8 cellular contexts compared by ENCODE assay signal in genomic region chr9:34665381-34666250, GRCh38. TPM values are rescaled to one million over a fixed set of nuclear protein-coding genes. Genes with fewer than 3 reads are reported as not detected.
DNase-seq lines count a peak whose midpoint lies in the region; ATAC-seq, FAIRE-seq and TF ChIP-seq lines count a peak whose summit lies in the region.

No MANE protein-coding gene starts in this region.

- peak overlapping the region; percentile 49 to 88 (median 72) for H3K4me3 ChIP-seq in esophagus squamous epithelium

- peak overlapping the region; percentile 88 for H3K4me3 Mint-ChIP-seq in activated T-helper 1 cell treated with anti-CD3 and anti-CD28 coated beads, Interleukin-12 subunit alpha, Interleukin-12 subunit beta, Interleukin-2, Interleukin-4 antibody, amounts not matched to agents 30 ng/mL and 10 ng/mL and 1 ng/mL, durations not matched to agents 14 hours and 24 hours and 36 hours

- peaks cover 9 to 58% (median 20%) of the 10 kb centered on the region in 3 donors for H3K4me1 ChIP-seq in esophagus squamous epithelium

- H3K27ac ChIP-seq in KOPT-K1 (ENCODE audit: low read depth, low read length, poor library complexity, severe bottlenecking) (peak overlapping the region; percentile 70), esophagus squamous epithelium (peak overlapping the region; percentile 94 to 99 (median 98))

- in situ Hi-C loops in Caki2 (cut with HindIII; ENCODE audit: low pct_unique_long_range_greater_than_20kb, low sequenced_read_pairs): no loop called here

- peak; percentile 80 for DNase-seq in Caki2 (ENCODE audit: low read depth)
- DNase-seq in RCC 7860 (ENCODE audit: low spot score): peak; percentile 75
- peak; percentile 86 for DNase-seq in activated T-helper 1 cell treated with anti-CD3 and anti-CD28 coated beads, Interleukin-12 subunit alpha, Interleukin-12 subunit beta, Interleukin-2, Interleukin-4 antibody, amounts not matched to agents 30 ng/mL and 10 ng/mL and 1 ng/mL, durations not matched to agents 14 hours and 24 hours and 36 hours (ENCODE audit: low spot score)
- DNase-seq in esophagus squamous epithelium (lab: John Stamatoyannopoulos, UW): peak; percentile 79
- peak; percentile 97 for DNase-seq in myocyte (ENCODE audit: low read depth)
- DNase-seq in stimulated activated CD8-positive, alpha-beta memory T cell treated with anti-CD3 and anti-CD28 coated beads, Interleukin-7, amount 100 ng/mL, for 1 hour (ENCODE audit: low read depth in 2 of 2): peak; percentile 68 to 79

- TF ChIP-seq POLR2A in esophagus squamous epithelium (IDR thresholded peaks at IDR 0.05): peak in 2 of 4 donors; percentile 76 to 85

- H3K9me3 ChIP-seq in KOPT-K1 (ENCODE audit: insufficient read depth, low read length, poor library complexity, severe bottlenecking) (peaks cover 16% of the 10 kb centered on the region), esophagus squamous epithelium (no peaks in the 10 kb centered on the region)

- no peaks in the 10 kb centered on the region for H3K27me3 ChIP-seq in esophagus squamous epithelium

- peak overlapping the region; percentile 84 for H3K27ac Mint-ChIP-seq in activated T-helper 1 cell treated with anti-CD3 and anti-CD28 coated beads, Interleukin-12 subunit alpha, Interleukin-12 subunit beta, Interleukin-2, Interleukin-4 antibody, amounts not matched to agents 30 ng/mL and 10 ng/mL and 1 ng/mL, durations not matched to agents 14 hours and 24 hours and 36 hours

- intact Hi-C loops in activated T-helper 1 cell treated with anti-CD3 and anti-CD28 coated beads, Interleukin-12 subunit alpha, Interleukin-12 subunit beta, Interleukin-2, Interleukin-4 antibody, amounts not matched to agents 30 ng/mL and 10 ng/mL and 1 ng/mL, durations not matched to agents 14 hours and 24 hours and 36 hours (cut with micrococcal nuclease): loop anchor here (1.0 to 10.0 kb wide), 10 partner anchors 19 to 487 kb away; partner anchors contain the start of genes DCTN3, DNAI1, DNAJB5 and FAM219A
- intact Hi-C loops in esophagus squamous epithelium (cut with DNase I): no loop called here

- H3K4me1 Mint-ChIP-seq in activated T-helper 1 cell treated with anti-CD3 and anti-CD28 coated beads, Interleukin-12 subunit alpha, Interleukin-12 subunit beta, Interleukin-2, Interleukin-4 antibody, amounts not matched to agents 30 ng/mL and 10 ng/mL and 1 ng/mL, durations not matched to agents 14 hours and 24 hours and 36 hours (ENCODE audit: low read depth): peaks cover 31% of the 10 kb centered on the region

- 7 to 12% methylated on average over 6 of the region's 55 CpGs for whole genome bisulfite sequencing in esophagus squamous epithelium, 2 donors

- H3K36me3 Mint-ChIP-seq in activated T-helper 1 cell treated with anti-CD3 and anti-CD28 coated beads, Interleukin-12 subunit alpha, Interleukin-12 subunit beta, Interleukin-2, Interleukin-4 antibody, amounts not matched to agents 30 ng/mL and 10 ng/mL and 1 ng/mL, durations not matched to agents 14 hours and 24 hours and 36 hours (ENCODE audit: low read depth): peaks cover 22% of the 10 kb centered on the region

- FAIRE-seq in RCC 7860 (lab: Jason Lieb, UNC): no peak

- peaks cover 5% of the 10 kb centered on the region for H3K9me3 Mint-ChIP-seq in activated T-helper 1 cell treated with anti-CD3 and anti-CD28 coated beads, Interleukin-12 subunit alpha, Interleukin-12 subunit beta, Interleukin-2, Interleukin-4 antibody, amounts not matched to agents 30 ng/mL and 10 ng/mL and 1 ng/mL, durations not matched to agents 14 hours and 24 hours and 36 hours

- H3K36me3 ChIP-seq in KOPT-K1 (ENCODE audit: insufficient read depth, low read length) (no peaks in the 10 kb centered on the region), esophagus squamous epithelium (peaks cover 0 to 20% (median 0%) of the 10 kb centered on the region in 3 donors)

- H3K27me3 Mint-ChIP-seq in activated T-helper 1 cell treated with anti-CD3 and anti-CD28 coated beads, Interleukin-12 subunit alpha, Interleukin-12 subunit beta, Interleukin-2, Interleukin-4 antibody, amounts not matched to agents 30 ng/mL and 10 ng/mL and 1 ng/mL, durations not matched to agents 14 hours and 24 hours and 36 hours (ENCODE audit: insufficient read depth): no peaks in the 10 kb centered on the region

- peak; percentile 72 for ATAC-seq in GM21723 (IDR thresholded peaks at IDR 0.05; ENCODE audit: unreplicated experiment)

- TF ChIP-seq CTCF in esophagus squamous epithelium (IDR thresholded peaks at IDR 0.05): no peak

RNA-seq across cellular contexts. Expression of gene CCL27, which starts 3.2 kb away (rescaled TPM):
- 1.3 TPM in 1 of 2 replicates, not detected in the other for total RNA-seq in Caki2 (2014; rRNA removed; shearing (Covaris generic); ENCODE audit: low replicate concordance)
- total RNA-seq in activated T-helper 1 cell treated with anti-CD3 and anti-CD28 coated beads, Interleukin-12 subunit alpha, Interleukin-12 subunit beta, Interleukin-2, Interleukin-4 antibody, amounts not matched to agents 30 ng/mL and 10 ng/mL and 1 ng/mL, durations not matched to agents 14 hours and 24 hours and 36 hours: 0.62 TPM in 1 of 2 replicates, not detected in the other
- not detected for total RNA-seq in esophagus squamous epithelium
- not detected in 2 replicates for total RNA-seq in myocyte
- polyA plus RNA-seq in myocyte (2012): 0.38 TPM

RNA-seq across cellular contexts. Expression of gene IL11RA, which starts 13.6 kb away (rescaled TPM):
- total RNA-seq in Caki2 (2014; rRNA removed; shearing (Covaris generic); ENCODE audit: low replicate concordance): 0.32 and 1.6 TPM in 2 replicates
- total RNA-seq in activated T-helper 1 cell treated with anti-CD3 and anti-CD28 coated beads, Interleukin-12 subunit alpha, Interleukin-12 subunit beta, Interleukin-2, Interleukin-4 antibody, amounts not matched to agents 30 ng/mL and 10 ng/mL and 1 ng/mL, durations not matched to agents 14 hours and 24 hours and 36 hours: 29.9 and 30.3 TPM in 2 replicates
- total RNA-seq in esophagus squamous epithelium: 10 to 100 TPM in 2 of 4 donors, 1 to 10 TPM in 2; 2.5 to 18.7 (median 9.3) TPM
- 11.8 and 16.0 TPM in 2 replicates for total RNA-seq in myocyte
- 15.5 TPM for polyA plus RNA-seq in myocyte (2012)

RNA-seq across cellular contexts. Expression of gene GALT, which starts 19.1 kb away (rescaled TPM):
- total RNA-seq in Caki2 (2014; rRNA removed; shearing (Covaris generic); ENCODE audit: low replicate concordance): 12.2 and 13.8 TPM in 2 replicates
- 72.0 and 73.7 TPM in 2 replicates for total RNA-seq in activated T-helper 1 cell treated with anti-CD3 and anti-CD28 coated beads, Interleukin-12 subunit alpha, Interleukin-12 subunit beta, Interleukin-2, Interleukin-4 antibody, amounts not matched to agents 30 ng/mL and 10 ng/mL and 1 ng/mL, durations not matched to agents 14 hours and 24 hours and 36 hours
- total RNA-seq in esophagus squamous epithelium (10 to 100 TPM; 10.3 to 28.4 (median 14.1) TPM), myocyte (22.9 and 24.0 TPM in 2 replicates)
- polyA plus RNA-seq in myocyte (2012): 32.7 TPM

RNA-seq across cellular contexts. Expression of gene CCL19, which starts 25.5 kb away (rescaled TPM):
- not detected in 2 replicates for total RNA-seq in Caki2 (2014; rRNA removed; shearing (Covaris generic); ENCODE audit: low replicate concordance)
- not detected in 2 replicates for total RNA-seq in activated T-helper 1 cell treated with anti-CD3 and anti-CD28 coated beads, Interleukin-12 subunit alpha, Interleukin-12 subunit beta, Interleukin-2, Interleukin-4 antibody, amounts not matched to agents 30 ng/mL and 10 ng/mL and 1 ng/mL, durations not matched to agents 14 hours and 24 hours and 36 hours
- total RNA-seq in esophagus squamous epithelium (1 to 10 TPM in 2 of 4 donors, under 1 TPM in 1, not detected in 1; 0.57 to 1.7 (median 1.2) TPM), myocyte (not detected in 2 replicates)
- polyA plus RNA-seq in myocyte (2012): not detected

RNA-seq across cellular contexts. Expression of gene SIGMAR1, which starts 28.0 kb away (rescaled TPM):
- total RNA-seq in Caki2 (2014; rRNA removed; shearing (Covaris generic); ENCODE audit: low replicate concordance): 93.9 and 129 TPM in 2 replicates
- 128 and 130 TPM in 2 replicates for total RNA-seq in activated T-helper 1 cell treated with anti-CD3 and anti-CD28 coated beads, Interleukin-12 subunit alpha, Interleukin-12 subunit beta, Interleukin-2, Interleukin-4 antibody, amounts not matched to agents 30 ng/mL and 10 ng/mL and 1 ng/mL, durations not matched to agents 14 hours and 24 hours and 36 hours
- total RNA-seq in esophagus squamous epithelium (100 to 1,000 TPM in 1 of 4 donors, 10 to 100 TPM in 3; 77.4 to 112 (median 88.7) TPM), myocyte (103 and 122 TPM in 2 replicates)
- 98.8 TPM for polyA plus RNA-seq in myocyte (2012)

Comparison
In these comparisons a context has a peak if more than half of its experiments do, and no peak if none do; other contexts are left out.
1. Peak in every context shown above with its lines: DNase-seq, ATAC-seq, H3K4me3 ChIP-seq and H3K27ac ChIP-seq.